Comparison of ENCODE assay signal across 22 cellular contexts in the genomic region with DNA sequence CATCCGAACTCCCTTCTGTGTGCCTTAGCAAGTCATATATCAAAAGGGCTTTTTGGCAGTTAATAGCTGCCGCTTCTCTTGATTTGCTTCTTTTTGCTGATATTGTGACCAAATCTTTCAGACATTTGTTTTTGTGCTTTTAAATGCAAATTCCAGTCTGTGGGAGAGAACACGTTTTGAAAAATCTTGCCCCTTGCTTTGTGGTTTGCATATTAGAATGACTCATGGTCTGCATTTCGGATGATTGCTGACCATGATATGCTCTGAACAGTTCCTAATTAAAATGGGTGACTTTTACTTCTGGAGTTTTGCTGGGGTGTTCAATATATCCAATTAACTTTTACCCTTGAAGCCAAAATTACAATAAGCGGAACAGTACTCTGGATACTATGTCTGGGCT. TPM values are rescaled to one million over a fixed set of nuclear protein-coding genes. Genes with fewer than 3 reads are reported as not detected.
DNase-seq lines count a peak whose midpoint lies in the region; ATAC-seq and TF ChIP-seq lines count a peak whose summit lies in the region.
"Had no signal": no experiment of that assay in that cellular context is flagged by ENCODE, and none has a peak within 500 bp of the region (broad histone marks: within the 10 kb centered on the region; RNA-seq: fewer than 3 reads in every experiment).

No MANE protein-coding gene starts in this region.

- ATAC-seq in HG02588 (IDR thresholded peaks at IDR 0.05; ENCODE audit: unreplicated experiment) (no peak), HG03469 (IDR thresholded peaks at IDR 0.05; ENCODE audit: unreplicated experiment) (no peak)
- ATAC-seq in CD4-positive, alpha-beta T cell (ENCODE audit: poor library complexity): no peak
- ATAC-seq: HepG2 had no signal

- intact Hi-C loops in CD4-positive, alpha-beta T cell (cut with DNase I, micrococcal nuclease): no loop called here

- in situ Hi-C loops in brain microvascular endothelial cell (cut with HindIII; ENCODE audit: low pct_ligation_motif_present, low sequenced_read_pairs): no loop called here

- POLR2A ChIA-PET in CD4-positive, alpha-beta T cell (lab: Charles Lee): no interaction called here

- peak overlapping the region; percentile 80 for H3K27ac ChIP-seq in brain microvascular endothelial cell
- H3K27ac ChIP-seq in CD4-positive, alpha-beta T cell (ENCODE audit: low read depth, low read length): no peak overlapping the region
- H3K27ac ChIP-seq: colonic mucosa, suprapubic skin had no signal

- H3K36me3 Mint-ChIP-seq in CD4-positive, alpha-beta T cell (ENCODE audit: low read depth): no peaks in the 10 kb centered on the region
- H3K36me3 Mint-ChIP-seq: memory B cell had no signal

- H3K4me3 Mint-ChIP-seq in CD4-positive, alpha-beta T cell: no peak overlapping the region
- H3K4me3 Mint-ChIP-seq: memory B cell, nephron had no signal

- no peaks in the 10 kb centered on the region for H3K27me3 Mint-ChIP-seq in CD4-positive, alpha-beta T cell

- H3K4me1 Mint-ChIP-seq in CD4-positive, alpha-beta T cell (ENCODE audit: low read depth): no peaks in the 10 kb centered on the region
- H3K4me1 Mint-ChIP-seq: memory B cell, nephron had no signal

- H3K36me3 ChIP-seq in brain microvascular endothelial cell (replicated peaks): no peaks in the 10 kb centered on the region
- H3K36me3 ChIP-seq: colonic mucosa, suprapubic skin had no signal

- no peak overlapping the region for H3K4me3 ChIP-seq in AG09309 (ENCODE audit: control insufficient read depth, low read depth, low read length)
- H3K4me3 ChIP-seq in brain microvascular endothelial cell (ENCODE audit: low read depth, low read length): no peak overlapping the region
- H3K4me3 ChIP-seq: colonic mucosa, skin epidermis, suprapubic skin had no signal

- no peak for TF ChIP-seq CTCF in AG09309 (IDR thresholded peaks at IDR 0.05; ENCODE audit: control insufficient read depth, insufficient read depth, low read depth, low read length, missing control alignments)
- no peak for TF ChIP-seq CTCF in brain microvascular endothelial cell (IDR thresholded peaks at IDR 0.05; ENCODE audit: low read depth, low read length, missing control alignments)
- TF ChIP-seq CTCF in CD4-positive, alpha-beta T cell (IDR thresholded peaks at IDR 0.05): no peak

- H3K9me3 Mint-ChIP-seq in CD4-positive, alpha-beta T cell: peaks cover 6% of the 10 kb centered on the region

- CTCF ChIA-PET in CD4-positive, alpha-beta T cell (lab: Charles Lee): no interaction called here

- peaks cover 5% of the 10 kb centered on the region for H3K9me3 ChIP-seq in CD4-positive, alpha-beta T cell (ENCODE audit: control insufficient read depth, low read length)
- H3K9me3 ChIP-seq: colonic mucosa, suprapubic skin had no signal

- no peak overlapping the region for H3K27ac Mint-ChIP-seq in CD4-positive, alpha-beta T cell
- H3K27ac Mint-ChIP-seq: memory B cell, nephron, progenitor cell of endocrine pancreas had no signal

- H3K27me3 ChIP-seq in brain microvascular endothelial cell (replicated peaks): no peaks in the 10 kb centered on the region
- H3K27me3 ChIP-seq in CD4-positive, alpha-beta T cell (ENCODE audit: control insufficient read depth, insufficient read depth, low read length): no peaks in the 10 kb centered on the region
- H3K27me3 ChIP-seq: colonic mucosa, suprapubic skin had no signal

- DNase-seq in AG09309 (ENCODE audit: low read depth) (peak; percentile 40), HT1080 (ENCODE audit: low read depth) (peak; percentile 58), brain microvascular endothelial cell (peak; percentile 70), iris pigment epithelial cell (ENCODE audit: low read depth) (peak; percentile 88), NCI-H2196 (lab: John Stamatoyannopoulos, UW; ENCODE audit: unreplicated experiment) (no peak)
- no peak for DNase-seq in CD4-positive, alpha-beta T cell
- DNase-seq: activated CD4-positive, alpha-beta T cell treated with anti-CD3 and anti-CD28 coated beads, Interleukin-2, amount 50 U/mL, for 1 hour; aorta; colonic mucosa; NCI-H1417; NCI-H2171; NCI-H69; Right ventricle myocardium superior; T-helper 1 cell had no signal

RNA-seq across cellular contexts. Expression of gene ST6GAL2, which starts 58.3 kb away (rescaled TPM):
- 0.67 and 1.6 TPM in 2 replicates for total RNA-seq in HT1080 (2014; rRNA removed; shearing (Covaris generic))
- polyA plus RNA-seq in HT1080 (2015; cell fraction: cytosol; rRNA removed): 0.58 and 0.89 TPM in 2 replicates
- polyA plus RNA-seq in HT1080 (2015; cell fraction: nucleus; rRNA removed): 1.8 and 2.0 TPM in 2 replicates
- total RNA-seq in CD4-positive, alpha-beta T cell: not detected
- total RNA-seq: HepG2, Right ventricle myocardium superior had no signal
- polyA plus RNA-seq: HepG2 had no signal

Comparison
In these comparisons a context has a peak if more than half of its experiments do, and no peak if none do; other contexts are left out.
1. DNase-seq: peak in AG09309 (single experiment), HT1080 (single experiment), brain microvascular endothelial cell (single experiment) and iris pigment epithelial cell (single experiment); none in NCI-H2196 (single experiment) and CD4-positive, alpha-beta T cell (0 of 10).